ENCODE assay signal across 8 cellular contexts in genomic region chr1:40388456-40389233, GRCh38. TPM values are rescaled to one million over a fixed set of nuclear protein-coding genes. Genes with fewer than 3 reads are reported as not detected.
DNase-seq lines count a peak whose midpoint lies in the region; ATAC-seq, FAIRE-seq and TF ChIP-seq lines count a peak whose summit lies in the region.
"Not testable (repeated sequence)": the region's sequence is repeated elsewhere in the genome, so short reads cannot be mapped to it uniquely, and the experiment has no call there.

No MANE protein-coding gene starts in this region.

- H3K4me2 ChIP-seq in K562 (ENCODE audit: insufficient read depth, low read length): not testable (repeated sequence)

- in situ Hi-C loops in K562 (cut with MboI): not testable (repeated sequence)

- WGBS in K562 (ENCODE audit: insufficient coverage, low coverage, missing lambda C conversion rate): 93% methylated on average over 22 of the region's 28 CpGs
- WGBS in urinary bladder: 92% methylated on average over 28 of the region's 28 CpGs

- not testable (repeated sequence) for H3K27me3 Mint-ChIP-seq in CD8-positive, alpha-beta memory T cell; activated CD4-positive, alpha-beta T cell treated with anti-CD3 and anti-CD28 coated beads for 36 hours; activated T-helper 1 cell treated with anti-CD3 and anti-CD28 coated beads, Interleukin-12 subunit alpha, Interleukin-12 subunit beta, Interleukin-2, Interleukin-4 antibody, amounts not matched to agents 30 ng/mL and 10 ng/mL and 1 ng/mL, durations not matched to agents 14 hours and 24 hours and 36 hours (ENCODE audit: insufficient read depth); naive B cell

- not testable (repeated sequence) for TF ChIP-seq EP300 in K562 (IDR thresholded peaks at IDR 0.05; ENCODE audit: low read length)

- not testable (repeated sequence) for H2AFZ ChIP-seq in K562 (ENCODE audit: low read depth, low read length)

- H3K27me3 ChIP-seq in CD8-positive, alpha-beta memory T cell (ENCODE audit: insufficient read depth, low read length, poor library complexity, severe bottlenecking); K562 (ENCODE audit: control insufficient read depth in 2 of 2, insufficient read depth in 2 of 2, low read length in 2 of 2); right atrium auricular region: not testable (repeated sequence)

- BruUV-seq in K562 (replicated peaks; lab: Mats Ljungman, UMichigan): not testable (repeated sequence)

- H3K4me3 ChIP-seq in CD8-positive, alpha-beta memory T cell (ENCODE audit: low read length): peak overlapping the region; percentile 44
- not testable (repeated sequence) for H3K4me3 ChIP-seq in K562; right atrium auricular region; urinary bladder (ENCODE audit: low read depth, low read length)

- not testable (repeated sequence) for H3K9me1 ChIP-seq in K562 (ENCODE audit: control insufficient read depth, insufficient read depth, low read length)

- H3K36me3 ChIP-seq in CD8-positive, alpha-beta memory T cell (ENCODE audit: insufficient read depth, low read length); right atrium auricular region; urinary bladder (ENCODE audit: insufficient read depth): not testable (repeated sequence)
- peaks cover 36% of the 10 kb centered on the region for H3K36me3 ChIP-seq in K562 (ENCODE audit: control insufficient read depth, insufficient read depth, low read length)

- DNase-seq in CD8-positive, alpha-beta memory T cell: peak in 4 of 5 donors; percentile 20 to 69 (median 57)
- peak; percentile 48 for DNase-seq in activated CD4-positive, alpha-beta T cell treated with anti-CD3 and anti-CD28 coated beads for 36 hours
- DNase-seq in activated T-helper 1 cell treated with anti-CD3 and anti-CD28 coated beads, Interleukin-12 subunit alpha, Interleukin-12 subunit beta, Interleukin-2, Interleukin-4 antibody, amounts not matched to agents 30 ng/mL and 10 ng/mL and 1 ng/mL, durations not matched to agents 14 hours and 24 hours and 36 hours (ENCODE audit: low spot score); K562 (ENCODE audit: extremely low read depth in 1 of 4, low spot score in 3 of 4); right atrium auricular region (ENCODE audit: low spot score); naive B cell; stimulated activated effector memory CD8-positive, alpha-beta T cell treated with anti-CD3 and anti-CD28 coated beads, Interleukin-12 subunit alpha, Interleukin-12 subunit beta, amount 100 ng/mL, for 72 hours (ENCODE audit: low spot score in 2 of 2): not testable (repeated sequence)

- H3K27ac ChIP-seq in CD8-positive, alpha-beta memory T cell (ENCODE audit: low read depth, low read length): peak overlapping the region; percentile 50
- not testable (repeated sequence) for H3K27ac ChIP-seq in K562 (ENCODE audit: extremely low read depth, low read depth, low read length)
- peak overlapping the region; percentile 22 to 28 for H3K27ac ChIP-seq in right atrium auricular region
- H3K27ac ChIP-seq in urinary bladder (ENCODE audit: low read depth): peak overlapping the region; percentile 64

- peak overlapping the region; percentile 84 to 96 (median 92) for H3K4me3 Mint-ChIP-seq in CD8-positive, alpha-beta memory T cell
- H3K4me3 Mint-ChIP-seq in activated CD4-positive, alpha-beta T cell treated with anti-CD3 and anti-CD28 coated beads for 36 hours: peak overlapping the region; percentile 82
- peak overlapping the region; percentile 90 for H3K4me3 Mint-ChIP-seq in activated T-helper 1 cell treated with anti-CD3 and anti-CD28 coated beads, Interleukin-12 subunit alpha, Interleukin-12 subunit beta, Interleukin-2, Interleukin-4 antibody, amounts not matched to agents 30 ng/mL and 10 ng/mL and 1 ng/mL, durations not matched to agents 14 hours and 24 hours and 36 hours
- peak overlapping the region; percentile 62 to 91 (median 84) for H3K4me3 Mint-ChIP-seq in naive B cell
- peak overlapping the region; percentile 84 for H3K4me3 Mint-ChIP-seq in stimulated activated effector memory CD8-positive, alpha-beta T cell treated with anti-CD3 and anti-CD28 coated beads, Interleukin-12 subunit alpha, Interleukin-12 subunit beta, amount 100 ng/mL, for 72 hours

- H3K9me3 ChIP-seq in CD8-positive, alpha-beta memory T cell (ENCODE audit: low read length); K562 (replicated peaks; ENCODE audit: control insufficient read depth, insufficient read depth, low read depth, low read length); right atrium auricular region: not testable (repeated sequence)

- H3K4me1 Mint-ChIP-seq in CD8-positive, alpha-beta memory T cell: peaks cover 83 to 96% (median 93%) of the 10 kb centered on the region in 3 donors
- H3K4me1 Mint-ChIP-seq in activated CD4-positive, alpha-beta T cell treated with anti-CD3 and anti-CD28 coated beads for 36 hours: peaks cover 93% of the 10 kb centered on the region
- peaks cover 88% of the 10 kb centered on the region for H3K4me1 Mint-ChIP-seq in activated T-helper 1 cell treated with anti-CD3 and anti-CD28 coated beads, Interleukin-12 subunit alpha, Interleukin-12 subunit beta, Interleukin-2, Interleukin-4 antibody, amounts not matched to agents 30 ng/mL and 10 ng/mL and 1 ng/mL, durations not matched to agents 14 hours and 24 hours and 36 hours (ENCODE audit: low read depth)
- peaks cover 62 to 93% (median 81%) of the 10 kb centered on the region in 3 donors for H3K4me1 Mint-ChIP-seq in naive B cell
- peaks cover 77% of the 10 kb centered on the region for H3K4me1 Mint-ChIP-seq in stimulated activated effector memory CD8-positive, alpha-beta T cell treated with anti-CD3 and anti-CD28 coated beads, Interleukin-12 subunit alpha, Interleukin-12 subunit beta, amount 100 ng/mL, for 72 hours

- H3K36me3 Mint-ChIP-seq in CD8-positive, alpha-beta memory T cell: peaks cover 6 to 28% (median 9%) of the 10 kb centered on the region in 3 donors
- H3K36me3 Mint-ChIP-seq in activated CD4-positive, alpha-beta T cell treated with anti-CD3 and anti-CD28 coated beads for 36 hours (ENCODE audit: low read depth): peaks cover 72% of the 10 kb centered on the region
- H3K36me3 Mint-ChIP-seq in activated T-helper 1 cell treated with anti-CD3 and anti-CD28 coated beads, Interleukin-12 subunit alpha, Interleukin-12 subunit beta, Interleukin-2, Interleukin-4 antibody, amounts not matched to agents 30 ng/mL and 10 ng/mL and 1 ng/mL, durations not matched to agents 14 hours and 24 hours and 36 hours (ENCODE audit: low read depth): peaks cover 30% of the 10 kb centered on the region
- peaks cover 23 to 33% of the 10 kb centered on the region in 2 donors for H3K36me3 Mint-ChIP-seq in naive B cell
- H3K36me3 Mint-ChIP-seq in stimulated activated effector memory CD8-positive, alpha-beta T cell treated with anti-CD3 and anti-CD28 coated beads, Interleukin-12 subunit alpha, Interleukin-12 subunit beta, amount 100 ng/mL, for 72 hours: peaks cover 97% of the 10 kb centered on the region

- POLR2A ChIA-PET in CD8-positive, alpha-beta memory T cell (lab: Charles Lee): interaction anchor here (0.6 to 8.8 kb wide), 3 partner anchors 11 to 139 kb away, joined by 3 to 86 read pairs (median 4); partner anchors contain the start of gene SMAP2
- POLR2A ChIA-PET in activated CD4-positive, alpha-beta T cell treated with anti-CD3 and anti-CD28 coated beads for 36 hours (lab: Charles Lee): interaction anchor here (0.6 to 7.2 kb wide), 5 partner anchors 11 to 118 kb away, joined by 3 to 88 read pairs (median 3); partner anchors contain the start of genes SMAP2 and ZFP69B
- POLR2A ChIA-PET in K562 (lab: Yijun Ruan, JAX): interaction anchor here (0.6 to 1.6 kb wide), 6 partner anchors 9 to 1316 kb away, joined by 3 to 7 read pairs (median 4); partner anchors contain the start of gene CAP1

- TF ChIP-seq POLR2A in K562 (conservative IDR thresholded peaks at IDR 0.05): not testable (repeated sequence)

- peak overlapping the region; percentile 95 to 98 (median 98) for H3K27ac Mint-ChIP-seq in CD8-positive, alpha-beta memory T cell
- H3K27ac Mint-ChIP-seq in activated CD4-positive, alpha-beta T cell treated with anti-CD3 and anti-CD28 coated beads for 36 hours: peak overlapping the region; percentile 96
- peak overlapping the region; percentile 93 for H3K27ac Mint-ChIP-seq in activated T-helper 1 cell treated with anti-CD3 and anti-CD28 coated beads, Interleukin-12 subunit alpha, Interleukin-12 subunit beta, Interleukin-2, Interleukin-4 antibody, amounts not matched to agents 30 ng/mL and 10 ng/mL and 1 ng/mL, durations not matched to agents 14 hours and 24 hours and 36 hours
- H3K27ac Mint-ChIP-seq in naive B cell: peak overlapping the region; percentile 91 to 98 (median 96)
- H3K27ac Mint-ChIP-seq in stimulated activated effector memory CD8-positive, alpha-beta T cell treated with anti-CD3 and anti-CD28 coated beads, Interleukin-12 subunit alpha, Interleukin-12 subunit beta, amount 100 ng/mL, for 72 hours: peak overlapping the region; percentile 97

- intact Hi-C loops in activated CD4-positive, alpha-beta T cell treated with anti-CD3 and anti-CD28 coated beads for 36 hours (cut with DNase I, micrococcal nuclease): loop anchor here (5.0 to 10.0 kb wide), 5 partner anchors 226 to 1194 kb away; partner anchors contain the start of genes CAP1 (in 1 of the 2), NFYC (in 1 of the 2), PABPC4 (in 1 of the 2) and RLF (in 1 of the 2)
- intact Hi-C loops in activated T-helper 1 cell treated with anti-CD3 and anti-CD28 coated beads, Interleukin-12 subunit alpha, Interleukin-12 subunit beta, Interleukin-2, Interleukin-4 antibody, amounts not matched to agents 30 ng/mL and 10 ng/mL and 1 ng/mL, durations not matched to agents 14 hours and 24 hours and 36 hours (cut with micrococcal nuclease): loop anchor here (1.0 to 10.0 kb wide), 3 partner anchors 12 to 434 kb away; partner anchors contain the start of genes MFSD2A and RLF
- intact Hi-C loops in K562 (cut with micrococcal nuclease): not testable (repeated sequence)

- not testable (repeated sequence) for H3K9ac ChIP-seq in K562 (ENCODE audit: insufficient read depth in 1 of 2, low read depth in 2 of 2, low read length in 2 of 2)

- not testable (repeated sequence) for H3K9me3 Mint-ChIP-seq in CD8-positive, alpha-beta memory T cell; activated CD4-positive, alpha-beta T cell treated with anti-CD3 and anti-CD28 coated beads for 36 hours (ENCODE audit: low read depth); activated T-helper 1 cell treated with anti-CD3 and anti-CD28 coated beads, Interleukin-12 subunit alpha, Interleukin-12 subunit beta, Interleukin-2, Interleukin-4 antibody, amounts not matched to agents 30 ng/mL and 10 ng/mL and 1 ng/mL, durations not matched to agents 14 hours and 24 hours and 36 hours; naive B cell; stimulated activated effector memory CD8-positive, alpha-beta T cell treated with anti-CD3 and anti-CD28 coated beads, Interleukin-12 subunit alpha, Interleukin-12 subunit beta, amount 100 ng/mL, for 72 hours

- TF ChIP-seq RAD21 in K562 (CRISPR knock-in tag; conservative IDR thresholded peaks at IDR 0.05 in 1 of 2, IDR thresholded peaks at IDR 0.05 in 1 of 2): not testable (repeated sequence)

- CTCF ChIA-PET in CD8-positive, alpha-beta memory T cell (lab: Charles Lee): interaction anchor here (0.8 to 6.3 kb wide), 5 partner anchors 9 to 50 kb away, joined by 3 to 44 read pairs (median 5); no protein-coding TSS in a partner anchor
- CTCF ChIA-PET in activated CD4-positive, alpha-beta T cell treated with anti-CD3 and anti-CD28 coated beads for 36 hours (lab: Charles Lee): interaction anchor here (1.2 to 6.0 kb wide), 5 partner anchors 11 to 50 kb away, joined by 4 to 54 read pairs (median 6); no protein-coding TSS in a partner anchor
- CTCF ChIA-PET in K562 (lab: Yijun Ruan, JAX; ENCODE audit: low intra/inter-chr PET ratio): not testable (repeated sequence)

- H4K20me1 ChIP-seq in K562 (replicated peaks; ENCODE audit: control insufficient read depth, insufficient read depth, low read length): peaks cover 10% of the 10 kb centered on the region; the same call in 1 of the 2 replicates

- not testable (repeated sequence) for FAIRE-seq in K562 (lab: Jason Lieb, UNC)

- peaks cover 90% of the 10 kb centered on the region for H3K4me1 ChIP-seq in CD8-positive, alpha-beta memory T cell (ENCODE audit: insufficient read depth, low read length)
- H3K4me1 ChIP-seq in K562 (replicated peaks in 1 of 2; ENCODE audit: control insufficient read depth in 2 of 2, insufficient read depth in 2 of 2, low read length in 2 of 2): peaks cover 40 to 70% of the 10 kb centered on the region in 2 experiments
- peaks cover 0 to 45% of the 10 kb centered on the region in 2 donors for H3K4me1 ChIP-seq in right atrium auricular region
- not testable (repeated sequence) for H3K4me1 ChIP-seq in urinary bladder (ENCODE audit: insufficient read depth)

- peaks cover 97% of the 10 kb centered on the region for H3K79me2 ChIP-seq in K562 (ENCODE audit: control insufficient read depth, insufficient read depth, low read length)

- not testable (repeated sequence) for TF ChIP-seq CTCF in K562 (IDR thresholded peaks at IDR 0.05 in 2 of 3, conservative IDR thresholded peaks at IDR 0.05 in 1 of 3; ENCODE audit: insufficient read depth in 2 of 3, low read depth in 1 of 3, low read length in 3 of 3); right atrium auricular region (IDR thresholded peaks at IDR 0.05)

- ATAC-seq in activated CD4-positive, alpha-beta T cell treated with anti-CD3 and anti-CD28 coated beads for 36 hours; K562; naive B cell (ENCODE audit: low read depth in 2 of 2); stimulated activated effector memory CD8-positive, alpha-beta T cell treated with anti-CD3 and anti-CD28 coated beads, Interleukin-12 subunit alpha, Interleukin-12 subunit beta, amount 100 ng/mL, for 72 hours: not testable (repeated sequence)

RNA-seq across cellular contexts. Expression of gene SMAP2, which starts 15.1 kb away (rescaled TPM):
- 100 to 1,000 TPM; 144 to 146 TPM for total RNA-seq in CD8-positive, alpha-beta memory T cell
- 340 TPM for polyA plus RNA-seq in CD8-positive, alpha-beta memory T cell
- total RNA-seq in activated CD4-positive, alpha-beta T cell treated with anti-CD3 and anti-CD28 coated beads for 36 hours: 100 to 1,000 TPM; 241 to 258 TPM
- 196 and 201 TPM in 2 replicates for total RNA-seq in activated T-helper 1 cell treated with anti-CD3 and anti-CD28 coated beads, Interleukin-12 subunit alpha, Interleukin-12 subunit beta, Interleukin-2, Interleukin-4 antibody, amounts not matched to agents 30 ng/mL and 10 ng/mL and 1 ng/mL, durations not matched to agents 14 hours and 24 hours and 36 hours
- total RNA-seq in K562 (2011; cell fraction: chromatin; rRNA removed; ENCODE audit: low replicate concordance): 77.4 and 118 TPM in 2 replicates
- total RNA-seq in K562 (2011; cell fraction: nucleolus; rRNA removed): 37.0 and 50.1 TPM in 2 replicates
- 81.5 and 109 TPM in 2 replicates for total RNA-seq in K562 (2011; cell fraction: nucleoplasm; rRNA removed)
- 80.1 and 98.2 TPM in 2 replicates for total RNA-seq in K562 (2014; rRNA removed)
- 94.1 and 101 TPM in 2 replicates for total RNA-seq in K562 (2014; rRNA removed; fragmentation: Illumina TruSeq; extraction: Trizol)
- total RNA-seq in K562 (2015; rRNA removed; fragmentation: Illumina TruSeq; extraction: Trizol): 89.1 and 92.4 TPM in 2 replicates
- 109 and 117 TPM in 2 replicates for total RNA-seq in K562 (2021)
- polyA plus RNA-seq in K562 (2011; rRNA removed): 114 and 124 TPM in 2 replicates
- polyA plus RNA-seq in K562 (2011; cell fraction: cytosol; rRNA removed): 98.8 and 132 TPM in 2 replicates
- 81.2 and 89.1 TPM in 2 replicates for polyA plus RNA-seq in K562 (2011; cell fraction: nucleus; rRNA removed)
- polyA plus RNA-seq in K562 (2012): 100 and 128 TPM in 2 replicates
- 173 and 212 TPM in 2 replicates for polyA plus RNA-seq in K562 (2014; fragmentation: Illumina TruSeq; extraction: Trizol)
- polyA plus RNA-seq in K562 (2014; fragmentation: Nextera tagmentation; extraction: Ambion mirVana): 10 to 100 TPM; 38.7 to 47.3 TPM
- polyA plus RNA-seq in K562 (2014; rRNA removed): 89.4 and 94.7 TPM in 2 replicates
- 129 and 160 TPM in 2 replicates for polyA minus RNA-seq in K562 (2011; rRNA and poly(A)+ RNA removed)
- polyA minus RNA-seq in K562 (2011; cell fraction: cytosol; rRNA and poly(A)+ RNA removed): 71.4 and 74.3 TPM in 2 replicates
- polyA minus RNA-seq in K562 (2011; cell fraction: nucleus; rRNA and poly(A)+ RNA removed): 28.4 and 48.0 TPM in 2 replicates
- 10 to 100 TPM; 19.8 to 20.8 TPM for total RNA-seq in right atrium auricular region
- 100 to 1,000 TPM; 480 to 946 (median 649) TPM for polyA plus RNA-seq in naive B cell (ENCODE audit: low read depth in 6 of 6)
- 17.0 TPM for total RNA-seq in urinary bladder
- polyA plus RNA-seq in urinary bladder: 47.3 TPM
